In the genomic region with DNA sequence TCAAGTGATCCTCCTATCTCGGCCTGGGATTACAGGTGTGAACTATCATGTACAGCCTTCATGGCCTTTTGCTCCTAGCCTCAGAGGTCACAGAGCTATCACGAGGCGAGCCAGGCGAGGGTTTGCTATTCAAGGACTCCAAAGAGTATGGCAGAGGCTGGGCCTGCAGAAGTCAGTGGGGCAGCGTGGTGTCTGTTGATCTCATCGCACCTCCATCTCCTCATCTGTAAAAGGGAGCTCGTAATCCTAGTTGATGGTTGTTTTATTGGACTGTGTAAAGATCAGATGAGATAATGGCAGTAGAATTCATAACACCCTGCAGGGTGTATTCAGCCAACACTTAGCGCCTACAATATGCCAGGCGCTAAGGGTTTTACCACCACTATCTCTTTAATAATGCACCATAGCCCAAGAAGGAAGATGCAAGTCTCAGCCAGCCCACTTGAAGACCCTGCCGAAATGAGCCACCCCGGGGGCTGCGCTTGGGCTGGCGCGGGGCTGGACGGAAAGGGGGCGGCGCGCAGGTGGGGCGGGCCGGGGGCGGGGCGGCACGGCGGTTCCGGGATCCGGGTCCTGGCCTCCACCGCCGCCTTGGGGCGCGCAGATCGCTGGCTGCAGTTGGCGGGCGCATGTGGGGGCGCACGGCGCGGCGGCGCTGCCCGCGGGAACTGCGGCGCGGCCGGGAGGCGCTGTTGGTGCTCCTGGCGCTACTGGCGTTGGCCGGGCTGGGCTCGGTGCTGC, we compare ENCODE assay signal across 8 cellular contexts. TPM values are rescaled to one million over a fixed set of nuclear protein-coding genes. Genes with fewer than 3 reads are reported as not detected.
DNase-seq lines count a peak whose midpoint lies in the region; ATAC-seq and TF ChIP-seq lines count a peak whose summit lies in the region.

Gene GALNT12 (plus strand): TSS at position 601 of the 741 bp plus-strand sequence. CDS start 29 bp downstream, at position 630.

- TF ChIP-seq CTCF in SU-DHL-6 (IDR thresholded peaks at IDR 0.05; ENCODE audit: insufficient read depth, low read length, poor library complexity, severe bottlenecking) (no peak), astrocyte of the spinal cord (IDR thresholded peaks at IDR 0.05; ENCODE audit: low read depth, low read length) (no peak)

- H3F3A ChIP-seq in SU-DHL-6 (ENCODE audit: insufficient read depth), result no peaks in the 10 kb centered on the region; the same call in 1 of the 2 replicates

- H3K27me3 Mint-ChIP-seq in immature natural killer cell (ENCODE audit: low read depth in 3 of 3), result peaks cover 4 to 10% (median 5%) of the 10 kb centered on the region in 3 donors

- no peaks in the 10 kb centered on the region for H4K20me1 ChIP-seq in SU-DHL-6 (ENCODE audit: low read depth, low read length)

- H3K36me3 ChIP-seq in SU-DHL-6 (ENCODE audit: low read length), result no peaks in the 10 kb centered on the region

- no peaks in the 10 kb centered on the region for H3K27me3 ChIP-seq in SU-DHL-6 (ENCODE audit: low read length)

- peak within 1 kb of the TSS; percentile 64 for H3K9ac ChIP-seq in SU-DHL-6 (ENCODE audit: low read length)

- no peak within 1 kb of the TSS for H3K27ac ChIP-seq in SU-DHL-6 (ENCODE audit: low read depth, low read length)

- peak within 1 kb of the TSS; percentile 19 to 66 (median 44) for H3K27ac Mint-ChIP-seq in immature natural killer cell

- no peaks in the 10 kb centered on the region for H3K9me3 Mint-ChIP-seq in immature natural killer cell

- H3K4me1 Mint-ChIP-seq in immature natural killer cell, result peaks cover 17 to 19% of the 10 kb centered on the region in 2 donors

- no peaks in the 10 kb centered on the region for H3K9me2 ChIP-seq in SU-DHL-6 (replicated peaks; ENCODE audit: insufficient read depth, low read length)

- H3K4me3 ChIP-seq in SU-DHL-6 (ENCODE audit: insufficient read depth, low read length, poor library complexity, severe bottlenecking) (peak within 1 kb of the TSS; percentile 82), astrocyte of the spinal cord (ENCODE audit: low read depth, low read length) (peak within 1 kb of the TSS; percentile 44)

- no peaks in the 10 kb centered on the region for H3K79me2 ChIP-seq in SU-DHL-6 (ENCODE audit: insufficient read depth, low read length)

- peak within 1 kb of the TSS; percentile 96 for H3K4me2 ChIP-seq in SU-DHL-6 (ENCODE audit: low read depth, low read length, poor library complexity, severe bottlenecking)

- peak; percentile 41 for ATAC-seq in HG02852 (IDR thresholded peaks at IDR 0.05; ENCODE audit: unreplicated experiment)
- no peak for ATAC-seq in GM18520 (IDR thresholded peaks at IDR 0.05; ENCODE audit: unreplicated experiment)

- peak within 1 kb of the TSS; percentile 85 to 90 (median 87) for H3K4me3 Mint-ChIP-seq in immature natural killer cell

- H3K9me3 ChIP-seq in SU-DHL-6 (ENCODE audit: insufficient read depth, low read length), result no peaks in the 10 kb centered on the region

- in situ Hi-C loops in astrocyte of the spinal cord (cut with HindIII; ENCODE audit: low sequenced_read_pairs), result no loop called here

- H3K36me3 Mint-ChIP-seq in immature natural killer cell, result no peaks in the 10 kb centered on the region

- peak within 1 kb of the TSS; percentile 88 for H2AFZ ChIP-seq in SU-DHL-6 (ENCODE audit: low read depth, low read length, severe bottlenecking)

- DNase-seq in EL (peak; percentile 48), astrocyte of the spinal cord (ENCODE audit: low read depth, low spot score) (no peak), immature natural killer cell (peak; percentile 39 to 58 (median 49)), NCI-H446 treated with DMSO at 0.1 percent for 48 hours (lab: John Stamatoyannopoulos, UW) (no peak)
- DNase-seq in stimulated activated CD4-positive, alpha-beta T cell treated with anti-CD3 and anti-CD28 coated beads, Interleukin-15, amount 100 ng/mL, for 24 hours, result peak; percentile 73

RNA-seq across cellular contexts. Expression of gene GALNT12, which starts in this region (rescaled TPM):
- polyA plus RNA-seq in immature natural killer cell, result 1 to 10 TPM; 1.7 to 4.3 (median 4.2) TPM

Comparison
In these comparisons a context has a peak if more than half of its experiments do, and no peak if none do; other contexts are left out.
1. DNase-seq: peak in EL (single experiment), immature natural killer cell (3 of 3) and stimulated activated CD4-positive, alpha-beta T cell treated with anti-CD3 and anti-CD28 coated beads, Interleukin-15, amount 100 ng/mL, for 24 hours (single experiment); none in astrocyte of the spinal cord (single experiment) and NCI-H446 treated with DMSO at 0.1 percent for 48 hours (single experiment).